In the genomic region with DNA sequence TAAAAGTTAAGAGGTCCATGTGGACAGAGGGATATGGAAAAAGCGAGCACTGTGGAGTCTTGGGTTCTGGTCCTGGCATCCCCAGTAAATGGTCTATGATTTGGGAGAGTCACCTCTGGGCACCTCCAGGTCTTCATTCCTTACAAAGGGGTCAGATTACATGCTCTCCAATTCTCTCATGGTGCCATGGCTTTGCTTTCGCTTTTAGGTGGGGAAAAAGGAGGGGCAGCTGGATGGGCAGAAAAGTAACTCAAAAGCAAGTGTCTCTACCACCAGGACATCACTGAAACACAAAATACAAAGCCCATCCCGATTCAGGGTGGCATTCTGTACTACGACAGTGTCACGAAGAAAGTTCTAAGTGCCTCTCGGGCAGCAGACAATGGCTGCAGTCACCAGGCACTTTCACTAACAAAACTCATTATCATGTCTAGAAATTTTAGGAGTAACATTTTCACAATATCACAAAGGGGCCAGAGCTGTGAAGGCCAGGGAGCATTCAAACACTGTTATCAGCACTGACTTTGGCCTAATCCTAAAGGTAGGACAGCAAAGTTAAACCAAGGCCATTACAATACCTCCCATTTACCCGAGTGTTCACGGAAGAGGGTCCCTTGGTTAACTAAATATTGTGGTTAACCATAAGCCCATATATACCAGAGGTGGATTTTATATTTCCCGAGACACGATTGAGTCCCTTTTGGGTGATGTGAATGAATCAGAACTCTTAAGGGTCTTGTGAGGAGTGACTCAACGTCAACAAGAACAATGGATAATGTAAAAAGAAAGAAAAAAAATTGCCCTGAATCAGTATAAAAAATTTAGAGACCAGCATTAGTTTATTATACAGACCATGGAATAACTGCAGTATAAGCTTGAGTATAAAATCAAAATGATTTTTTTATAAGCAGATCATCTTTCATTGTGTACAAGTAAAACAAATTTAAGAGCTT, we compare ENCODE assay signal across 8 cellular contexts. TPM values are rescaled to one million over a fixed set of nuclear protein-coding genes. Genes with fewer than 3 reads are reported as not detected.
DNase-seq lines count a peak whose midpoint lies in the region; ATAC-seq and TF ChIP-seq lines count a peak whose summit lies in the region.
"Had no signal": no experiment of that assay in that cellular context is flagged by ENCODE, and none has a peak within 500 bp of the region (broad histone marks: within the 10 kb centered on the region; RNA-seq: fewer than 3 reads in every experiment).

No MANE protein-coding gene starts in this region.

- no peak for TF ChIP-seq POLR2A in Peyer's patch (IDR thresholded peaks at IDR 0.05)

- H3K27me3 ChIP-seq in HUES48 (ENCODE audit: control insufficient read depth, insufficient read depth, low read length) (no peaks in the 10 kb centered on the region), Peyer's patch (no peaks in the 10 kb centered on the region), SJCRH30 (no peaks in the 10 kb centered on the region)

- H3K4me3 ChIP-seq in HUES48 (ENCODE audit: low read depth, low read length) (peak overlapping the region; percentile 1; the same call in 1 of the 2 replicates), Peyer's patch (peak overlapping the region in 1 of 4 donors; percentile 72), SJCRH30 (no peak overlapping the region)

- H3K27ac Mint-ChIP-seq in activated naive CD8-positive, alpha-beta T cell treated with anti-CD3 and anti-CD28 coated beads, Interleukin-2, amount 10 ng/mL, durations not matched to agents 7 days and 5 days: no peak overlapping the region
- no peak overlapping the region for H3K27ac Mint-ChIP-seq in stimulated activated effector memory CD8-positive, alpha-beta T cell treated with anti-CD3 and anti-CD28 coated beads, Interleukin-12 subunit alpha, Interleukin-12 subunit beta, amount 100 ng/mL, for 72 hours

- POLR2A ChIA-PET in activated naive CD8-positive, alpha-beta T cell treated with anti-CD3 and anti-CD28 coated beads, Interleukin-2, amount 10 ng/mL, durations not matched to agents 7 days and 5 days (lab: Charles Lee): interaction anchor here (1.0 kb wide), 1 partner anchor 30 kb away, joined by 3 read pairs; no protein-coding TSS in a partner anchor

- H3K27me3 Mint-ChIP-seq in activated naive CD8-positive, alpha-beta T cell treated with anti-CD3 and anti-CD28 coated beads, Interleukin-2, amount 10 ng/mL, durations not matched to agents 7 days and 5 days: no peaks in the 10 kb centered on the region

- no peaks in the 10 kb centered on the region for H3K36me3 ChIP-seq in HUES48 (ENCODE audit: control insufficient read depth, insufficient read depth, low read length)
- no peaks in the 10 kb centered on the region for H3K36me3 ChIP-seq in Peyer's patch
- no peaks in the 10 kb centered on the region for H3K36me3 ChIP-seq in SJCRH30

- H3K36me3 Mint-ChIP-seq in activated naive CD8-positive, alpha-beta T cell treated with anti-CD3 and anti-CD28 coated beads, Interleukin-2, amount 10 ng/mL, durations not matched to agents 7 days and 5 days: peaks cover 3% of the 10 kb centered on the region
- H3K36me3 Mint-ChIP-seq in stimulated activated effector memory CD8-positive, alpha-beta T cell treated with anti-CD3 and anti-CD28 coated beads, Interleukin-12 subunit alpha, Interleukin-12 subunit beta, amount 100 ng/mL, for 72 hours: peaks cover 7% of the 10 kb centered on the region

- H3K4me1 ChIP-seq in HUES48 (ENCODE audit: control insufficient read depth, insufficient read depth, low read length) (peaks cover 16% of the 10 kb centered on the region; the same call in 1 of the 2 replicates), Peyer's patch (peaks cover 0 to 35% (median 10%) of the 10 kb centered on the region in 4 donors), SJCRH30 (no peaks in the 10 kb centered on the region)

- peak overlapping the region; percentile 39 for H3K4me3 Mint-ChIP-seq in activated naive CD8-positive, alpha-beta T cell treated with anti-CD3 and anti-CD28 coated beads, Interleukin-2, amount 10 ng/mL, durations not matched to agents 7 days and 5 days
- H3K4me3 Mint-ChIP-seq in stimulated activated effector memory CD8-positive, alpha-beta T cell treated with anti-CD3 and anti-CD28 coated beads, Interleukin-12 subunit alpha, Interleukin-12 subunit beta, amount 100 ng/mL, for 72 hours: peak overlapping the region; percentile 93

- H3K4me1 Mint-ChIP-seq in activated naive CD8-positive, alpha-beta T cell treated with anti-CD3 and anti-CD28 coated beads, Interleukin-2, amount 10 ng/mL, durations not matched to agents 7 days and 5 days: peaks cover 50% of the 10 kb centered on the region
- H3K4me1 Mint-ChIP-seq in stimulated activated effector memory CD8-positive, alpha-beta T cell treated with anti-CD3 and anti-CD28 coated beads, Interleukin-12 subunit alpha, Interleukin-12 subunit beta, amount 100 ng/mL, for 72 hours: peaks cover 65% of the 10 kb centered on the region

- H3K9ac ChIP-seq in HUES48 (ENCODE audit: low read depth, low read length): no peak overlapping the region

- H3K9me3 Mint-ChIP-seq in activated naive CD8-positive, alpha-beta T cell treated with anti-CD3 and anti-CD28 coated beads, Interleukin-2, amount 10 ng/mL, durations not matched to agents 7 days and 5 days: no peaks in the 10 kb centered on the region
- H3K9me3 Mint-ChIP-seq in stimulated activated effector memory CD8-positive, alpha-beta T cell treated with anti-CD3 and anti-CD28 coated beads, Interleukin-12 subunit alpha, Interleukin-12 subunit beta, amount 100 ng/mL, for 72 hours: no peaks in the 10 kb centered on the region

- H3K27ac ChIP-seq in HUES48 (ENCODE audit: low read depth, low read length): no peak overlapping the region
- no peak overlapping the region for H3K27ac ChIP-seq in Peyer's patch
- H3K27ac ChIP-seq in SJCRH30: no peak overlapping the region

- ATAC-seq in activated naive CD8-positive, alpha-beta T cell treated with anti-CD3 and anti-CD28 coated beads, Interleukin-2, amount 10 ng/mL, durations not matched to agents 7 days and 5 days (ENCODE audit: low read depth): no peak
- ATAC-seq in stimulated activated effector memory CD8-positive, alpha-beta T cell treated with anti-CD3 and anti-CD28 coated beads, Interleukin-12 subunit alpha, Interleukin-12 subunit beta, amount 100 ng/mL, for 72 hours: no peak
- ATAC-seq in HG02981 (IDR thresholded peaks at IDR 0.05; ENCODE audit: unreplicated experiment): no peak

- DNase-seq in activated naive CD8-positive, alpha-beta T cell treated with anti-CD3 and anti-CD28 coated beads, Interleukin-2, amount 10 ng/mL, durations not matched to agents 7 days and 5 days: no peak
- DNase-seq in iris pigment epithelial cell (ENCODE audit: low read depth) (peak; percentile 39), Peyer's patch (no peak), SJCRH30 (no peak)
- no peak for DNase-seq in stimulated activated effector memory CD8-positive, alpha-beta T cell treated with anti-CD3 and anti-CD28 coated beads, Interleukin-12 subunit alpha, Interleukin-12 subunit beta, amount 100 ng/mL, for 72 hours (ENCODE audit: low spot score in 2 of 2)
- DNase-seq: NCI-H510A had no signal

- TF ChIP-seq CTCF in Peyer's patch (IDR thresholded peaks at IDR 0.05): no peak

- H3K9me3 ChIP-seq in HUES48 (ENCODE audit: control insufficient read depth, insufficient read depth, low read length): no peaks in the 10 kb centered on the region
- H3K9me3 ChIP-seq in Peyer's patch: no peaks in the 10 kb centered on the region
- H3K9me3 ChIP-seq in SJCRH30 (replicated peaks): no peaks in the 10 kb centered on the region

RNA-seq across cellular contexts. Expression of gene PSAP, which starts 2.5 kb away (rescaled TPM):
- total RNA-seq in activated naive CD8-positive, alpha-beta T cell treated with anti-CD3 and anti-CD28 coated beads, Interleukin-2, amount 10 ng/mL, durations not matched to agents 7 days and 5 days: 100 to 1,000 TPM; 171 to 175 TPM
- total RNA-seq in Peyer's patch: 100 to 1,000 TPM; 193 to 647 (median 491) TPM
- 172 and 181 TPM in 2 replicates for total RNA-seq in SJCRH30 (2014; rRNA removed; shearing (Covaris generic))
